Comparison of ENCODE assay signal across 9 cellular contexts in genomic region chr12:108802666-108803036, GRCh38. TPM values are rescaled to one million over a fixed set of nuclear protein-coding genes. Genes with fewer than 3 reads are reported as not detected.
DNase-seq lines count a peak whose midpoint lies in the region; TF ChIP-seq lines count a peak whose summit lies in the region.
"Had no signal": no experiment of that assay in that cellular context is flagged by ENCODE, and none has a peak within 500 bp of the region (broad histone marks: within the 10 kb centered on the region; RNA-seq: fewer than 3 reads in every experiment).

No MANE protein-coding gene starts in this region.

- no peaks in the 10 kb centered on the region for H3K27me3 ChIP-seq in thyroid gland

- H3K9me3 Mint-ChIP-seq in endothelial cell (ENCODE audit: unreplicated experiment) (no peaks in the 10 kb centered on the region), nephron (no peaks in the 10 kb centered on the region)

- CTCF ChIA-PET in RWPE1 (lab: Yijun Ruan, JAX), result interaction anchor here (0.6 to 1.9 kb wide), 7 partner anchors 9 to 184 kb away, joined by 3 to 18 read pairs (median 5); no protein-coding TSS in a partner anchor

- DNase-seq in RWPE1 (ENCODE audit: low spot score) (no peak), endothelial cell (ENCODE audit: low spot score) (no peak), thyroid gland (no peak), HK-2 (ENCODE audit: unreplicated experiment) (no peak), GDM1 (lab: John Stamatoyannopoulos, UW) (no peak), putamen (ENCODE audit: low spot score) (no peak)
- DNase-seq: activated CD4-positive, alpha-beta T cell treated with anti-CD3 and anti-CD28 coated beads for 48 hours had no signal

- H3K36me3 Mint-ChIP-seq in endothelial cell (ENCODE audit: low read depth, unreplicated experiment), result peaks cover 43% of the 10 kb centered on the region
- H3K36me3 Mint-ChIP-seq in nephron (ENCODE audit: low read depth), result peaks cover 59% of the 10 kb centered on the region

- no peak for TF ChIP-seq POLR2A in thyroid gland (IDR thresholded peaks at IDR 0.05)

- peaks cover 44 to 74% of the 10 kb centered on the region in 2 donors for H3K36me3 ChIP-seq in thyroid gland

- H3K4me1 ChIP-seq in thyroid gland, result peaks cover 0 to 13% of the 10 kb centered on the region in 2 donors

- H3K27ac Mint-ChIP-seq in endothelial cell (ENCODE audit: unreplicated experiment), result peak overlapping the region; percentile 96
- peak overlapping the region; percentile 95 to 99 (median 97) for H3K27ac Mint-ChIP-seq in nephron

- no peaks in the 10 kb centered on the region for H3K9me3 ChIP-seq in thyroid gland

- no peak overlapping the region for H3K4me3 ChIP-seq in thyroid gland (replicated peaks in 1 of 3)

- H3K4me3 Mint-ChIP-seq in endothelial cell (ENCODE audit: unreplicated experiment), result peak overlapping the region; percentile 19
- peak overlapping the region in 1 of 3 experiments; percentile 70 for H3K4me3 Mint-ChIP-seq in nephron

- H3K27ac ChIP-seq in RWPE1 (peak overlapping the region; percentile 63), thyroid gland (peak overlapping the region; percentile 51 to 72 (median 71))
- H3K27ac ChIP-seq: HL-60 had no signal

- no peaks in the 10 kb centered on the region for H3K27me3 Mint-ChIP-seq in endothelial cell (ENCODE audit: unreplicated experiment)
- H3K27me3 Mint-ChIP-seq in nephron (ENCODE audit: low read depth), result no peaks in the 10 kb centered on the region

- TF ChIP-seq CTCF in RWPE1 (conservative IDR thresholded peaks at IDR 0.05; ENCODE audit: low read depth) (no peak), endothelial cell (IDR thresholded peaks at IDR 0.05; ENCODE audit: unreplicated experiment) (no peak), nephron (IDR thresholded peaks at IDR 0.05; ENCODE audit: unreplicated experiment in 3 of 3) (no peak), thyroid gland (IDR thresholded peaks at IDR 0.05) (no peak)

- peaks cover 37% of the 10 kb centered on the region for H3K4me1 Mint-ChIP-seq in endothelial cell (ENCODE audit: unreplicated experiment)
- H3K4me1 Mint-ChIP-seq in nephron, result peaks cover 76% of the 10 kb centered on the region

- POLR2A ChIA-PET in RWPE1 (lab: Yijun Ruan, JAX; ENCODE audit: low non-redundant PET), result no interaction called here

- 54 to 56% methylated on average over 4 of the region's 4 CpGs for WGBS in thyroid gland, 2 donors

- intact Hi-C loops in thyroid gland (cut with DNase I), result loop anchor here (2.0 to 10.0 kb wide), 4 partner anchors 70 to 238 kb away; partner anchors contain the start of genes CORO1C, ISCU and SART3

RNA-seq across cellular contexts. Expression of gene SSH1, which starts 54.7 kb away (rescaled TPM):
- total RNA-seq in endothelial cell (ENCODE audit: unreplicated experiment) (67.5 TPM), thyroid gland (10 to 100 TPM; 13.0 to 26.8 (median 21.7) TPM)
